ENCODE assay signal across 1 cellular context in genomic region chr6:14910692-14911547, GRCh38.
A peak's percentile ranks its signal among the peaks of the same experiment; 100 is the strongest.
TF ChIP-seq lines count a peak whose summit lies in the region.

No MANE protein-coding gene starts in this region.

TF ChIP-seq in GM12878, 131 proteins besides CTCF, POLR2A, EP300 and RAD21 (continued from another document and continues in another):
- TF ChIP-seq RELB (IDR thresholded peaks at IDR 0.05; ENCODE audit: low read depth) = peak; percentile 76; the same call in 1 of the 2 replicates
- no peak for TF ChIP-seq YBX1 (IDR thresholded peaks at IDR 0.05)
- TF ChIP-seq REST (IDR thresholded peaks at IDR 0.05; ENCODE audit: low read depth, low read length) = no peak
- TF ChIP-seq SUZ12 (IDR thresholded peaks at IDR 0.05; ENCODE audit: unreplicated experiment) = no peak
- peak; percentile 96 for TF ChIP-seq FOXM1 (IDR thresholded peaks at IDR 0.05; ENCODE audit: low read depth, low read length)
- TF ChIP-seq ZNF24 (IDR thresholded peaks at IDR 0.05) = no peak
- peak; percentile 83; the same call in 1 of the 3 replicates for TF ChIP-seq POU2F2 (IDR thresholded peaks at IDR 0.05; ENCODE audit: borderline replicate concordance, low read depth, low read length)
- 0 out of 2 replicates have a peak, but pooled peaks have one; percentile 62 for TF ChIP-seq GABPA (IDR thresholded peaks at IDR 0.05; ENCODE audit: low read depth)
- TF ChIP-seq ZNF592 (IDR thresholded peaks at IDR 0.05) = no peak
- TF ChIP-seq MAX (IDR thresholded peaks at IDR 0.05; ENCODE audit: low read depth, low read length) = 0 out of 2 replicates have a peak, but pooled peaks have one; percentile 27
- TF ChIP-seq PAX5 (IDR thresholded peaks at IDR 0.05; ENCODE audit: borderline replicate concordance, low read depth, low read length) = peak; percentile 96
- peak; percentile 98 for TF ChIP-seq RUNX3 (IDR thresholded peaks at IDR 0.05; ENCODE audit: low read length)
- peak; percentile 65; the same call in 1 of the 2 replicates for TF ChIP-seq TAF1 (IDR thresholded peaks at IDR 0.05; ENCODE audit: borderline replicate concordance, low read depth, low read length)
- TF ChIP-seq TCF7 (IDR thresholded peaks at IDR 0.05; ENCODE audit: borderline replicate concordance) = no peak
- TF ChIP-seq SIX5 (IDR thresholded peaks at IDR 0.05; ENCODE audit: low read depth, low read length, severe bottlenecking) = no peak
- no peak for TF ChIP-seq RELA (IDR thresholded peaks at IDR 0.05; ENCODE audit: borderline replicate concordance, partially characterized antibody)
- TF ChIP-seq SKIL (IDR thresholded peaks at IDR 0.05; ENCODE audit: low read depth, poor library complexity, severe bottlenecking) = no peak
- no peak for TF ChIP-seq ZNF217 (IDR thresholded peaks at IDR 0.05)
- TF ChIP-seq ATF3 (IDR thresholded peaks at IDR 0.05; ENCODE audit: borderline replicate concordance, extremely low read depth, low read depth, low read length) = no peak
- TF ChIP-seq BACH1 (IDR thresholded peaks at IDR 0.05; ENCODE audit: borderline replicate concordance) = 0 out of 2 replicates have a peak, but pooled peaks have one; percentile 29
- no peak for TF ChIP-seq ZSCAN29 (IDR thresholded peaks at IDR 0.05)
- TF ChIP-seq GATAD2B (conservative IDR thresholded peaks at IDR 0.05; ENCODE audit: low read depth) = 0 out of 2 replicates have a peak, but pooled peaks have one; percentile 48
- TF ChIP-seq IRF5 (IDR thresholded peaks at IDR 0.05; ENCODE audit: borderline replicate concordance) = no peak
- TF ChIP-seq SMARCA5 (IDR thresholded peaks at IDR 0.05) = no peak; the same call in 1 of the 2 replicates
- TF ChIP-seq MYB (IDR thresholded peaks at IDR 0.05; ENCODE audit: borderline replicate concordance, low read depth, low read length) = no peak
- no peak for TF ChIP-seq HSF1 (IDR thresholded peaks at IDR 0.05; ENCODE audit: low read depth, low read length)
- TF ChIP-seq RFX5 (IDR thresholded peaks at IDR 0.05; ENCODE audit: low read depth, low read length) = no peak
- no peak for TF ChIP-seq JUND (IDR thresholded peaks at IDR 0.05; ENCODE audit: low read depth, low read length)
- peak; percentile 62 for TF ChIP-seq ZNF687 (IDR thresholded peaks at IDR 0.05)
- no peak for TF ChIP-seq ZBTB11 (CRISPR knock-in tag; IDR thresholded peaks at IDR 0.05)
- TF ChIP-seq NR2C1 (IDR thresholded peaks at IDR 0.05) = no peak
- TF ChIP-seq NFIC (IDR thresholded peaks at IDR 0.05; ENCODE audit: low read depth, low read length) = peak; percentile 96
- no peak for TF ChIP-seq BRCA1 (IDR thresholded peaks at IDR 0.05; ENCODE audit: low read depth, low read length)
- TF ChIP-seq IKZF1 (conservative IDR thresholded peaks at IDR 0.05) = peak; percentile 98
